ENCODE assay signal across 8 cellular contexts in the genomic region with DNA sequence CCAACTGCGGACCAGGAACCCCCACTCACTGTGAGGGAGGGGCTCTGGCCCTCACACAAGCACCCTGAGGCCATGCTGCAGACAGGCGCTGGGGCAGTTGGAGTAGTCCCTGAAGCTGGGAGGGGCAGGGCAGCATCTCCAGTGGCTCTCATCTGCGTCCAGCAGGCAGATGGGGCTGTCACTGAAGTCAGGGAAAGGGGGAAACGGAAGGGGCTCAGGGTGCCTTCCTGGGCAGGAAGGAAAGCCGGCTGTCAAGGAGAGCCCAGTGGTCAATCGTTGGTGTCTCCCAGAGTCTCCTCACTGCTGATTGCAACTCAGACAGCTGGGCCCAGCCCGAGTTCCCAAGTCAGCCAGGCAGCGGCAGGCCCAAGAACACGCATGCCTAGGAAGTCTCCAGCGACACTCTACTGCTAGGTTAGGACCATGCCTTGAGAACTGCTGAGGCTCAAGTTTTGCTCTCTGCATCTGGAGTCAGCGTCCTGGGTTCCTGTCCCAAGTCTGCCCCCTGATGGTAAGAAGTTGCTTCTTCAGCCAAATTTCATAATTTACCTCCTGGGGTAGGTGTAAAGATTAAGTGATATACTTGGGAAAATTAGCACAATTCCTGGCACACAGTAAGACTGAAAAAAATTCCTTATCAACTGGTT.
DNase-seq lines count a peak whose midpoint lies in the region; ATAC-seq and TF ChIP-seq lines count a peak whose summit lies in the region.

No MANE protein-coding gene starts in this region.

- no peak overlapping the region for H3K4me3 ChIP-seq in choroid plexus epithelial cell (ENCODE audit: low read depth, low read length)

- DNase-seq in NCI-H345 (lab: John Stamatoyannopoulos, UW), result peak; percentile 37
- peak; percentile 94 for DNase-seq in choroid plexus epithelial cell (ENCODE audit: low read depth)
- peak; percentile 94 for DNase-seq in left kidney (ENCODE audit: low read depth, low spot score)
- peak; percentile 8 to 26 (median 10) for DNase-seq in stimulated activated CD4-positive, alpha-beta T cell treated with anti-CD3 and anti-CD28 coated beads, TNF-alpha, amount 100 ng/mL, for 1 hour (ENCODE audit: low read depth in 3 of 3, low spot score in 1 of 3)

- no peak overlapping the region for H3K27ac ChIP-seq in 22Rv1

- ATAC-seq in HG03039 (IDR thresholded peaks at IDR 0.05; ENCODE audit: unreplicated experiment), result peak; percentile 56
- ATAC-seq in activated CD4-positive, CD25-positive, alpha-beta regulatory T cell treated with anti-CD3 and anti-CD28 coated beads, Interleukin-2, amount 50 U/mL, for 24 hours, result peak; percentile 83 to 97

- TF ChIP-seq CTCF in 22Rv1 (IDR thresholded peaks at IDR 0.05) (peak; percentile 74), GM12874 (IDR thresholded peaks at IDR 0.05; ENCODE audit: insufficient read depth, low read depth, low read length) (peak; percentile 69), choroid plexus epithelial cell (conservative IDR thresholded peaks at IDR 0.05; ENCODE audit: low read depth, low read length) (peak; percentile 90)

Comparison
In these comparisons a context has a peak if more than half of its experiments do, and no peak if none do; other contexts are left out.
1. DNase-seq: peak in every context shown above with its lines; median percentile 94 in choroid plexus epithelial cell; 94 in left kidney; 37 in NCI-H345; 10 in stimulated activated CD4-positive, alpha-beta T cell treated with anti-CD3 and anti-CD28 coated beads, TNF-alpha, amount 100 ng/mL, for 1 hour.